ENCODE assay signal across 17 cellular contexts in the genomic region with DNA sequence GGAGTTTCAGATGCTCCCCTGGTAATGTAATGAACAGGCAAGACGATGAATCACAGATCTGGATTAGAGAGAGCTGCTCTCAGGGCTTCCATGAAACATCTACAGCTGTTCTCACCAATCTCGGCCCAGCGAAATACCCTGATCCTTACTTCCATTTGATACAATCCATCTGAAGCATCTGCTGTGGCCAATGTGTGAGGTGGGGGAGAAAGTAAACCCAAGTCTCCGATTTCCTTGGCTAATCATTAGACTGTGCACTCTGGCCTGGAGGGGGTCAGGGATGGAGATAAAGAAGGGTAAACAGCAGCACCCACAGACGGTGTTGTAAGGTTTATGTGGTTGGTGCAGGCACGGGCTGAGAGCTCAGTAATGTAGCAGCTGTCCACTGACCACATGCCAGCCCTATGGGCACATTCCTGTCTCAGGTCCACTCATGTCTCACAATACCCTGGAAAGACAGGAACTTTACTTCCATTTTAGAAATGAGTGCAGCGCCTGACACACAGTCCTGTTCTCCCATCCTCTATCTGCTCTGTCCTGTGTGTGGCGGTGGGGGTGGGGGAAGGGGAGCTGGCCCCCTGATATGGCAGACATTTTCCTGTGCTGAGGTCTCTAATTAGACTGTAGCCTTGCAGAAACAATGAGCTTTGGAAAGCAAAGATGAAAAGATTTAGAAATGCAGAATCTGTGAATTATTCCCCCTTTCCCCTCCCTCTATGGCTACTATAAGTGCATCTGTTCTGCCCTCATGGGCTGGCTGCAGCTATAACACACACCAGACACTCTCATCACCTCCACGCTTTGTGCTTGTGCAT. TPM values are rescaled to one million over a fixed set of nuclear protein-coding genes. Genes with fewer than 3 reads are reported as not detected.
DNase-seq lines count a peak whose midpoint lies in the region; ATAC-seq and TF ChIP-seq lines count a peak whose summit lies in the region.
"Had no signal": no experiment of that assay in that cellular context is flagged by ENCODE, and none has a peak within 500 bp of the region (broad histone marks: within the 10 kb centered on the region; RNA-seq: fewer than 3 reads in every experiment).

No MANE protein-coding gene starts in this region.

- H3K4me1 ChIP-seq in SK-N-SH (ENCODE audit: control insufficient read depth in 1 of 2, insufficient read depth in 2 of 2, low read depth in 1 of 2, low read length in 1 of 2), result peaks cover 16 to 42% of the 10 kb centered on the region in 2 experiments; a peak in 3 of 4 replicates
- peaks cover 62 to 63% of the 10 kb centered on the region in 2 donors for H3K4me1 ChIP-seq in gastrocnemius medialis
- H3K4me1 ChIP-seq in GM23248 (ENCODE audit: insufficient read depth), result 0 out of 2 replicates have a peak, but pooled peaks cover 6% of the 10 kb centered on the region
- H3K4me1 ChIP-seq: colonic mucosa had no signal

- H3K36me3 ChIP-seq in SK-N-SH (replicated peaks in 1 of 2; ENCODE audit: control insufficient read depth in 1 of 2, insufficient read depth in 2 of 2, low read length in 1 of 2) (peaks cover 6 to 45% of the 10 kb centered on the region in 2 experiments), gastrocnemius medialis (no peaks in the 10 kb centered on the region), GM23248 (ENCODE audit: low read depth) (peaks cover 15% of the 10 kb centered on the region; the same call in 1 of the 2 replicates)
- H3K36me3 ChIP-seq: colonic mucosa, MG63 had no signal

- in situ Hi-C loops in gastrocnemius medialis (cut with MboI; ENCODE audit: low sequenced_read_pairs in 4 of 4) (no loop called here), GM23248 (cut with MboI) (no loop called here)

- H3K9me2 ChIP-seq in SK-N-SH (no peaks in the 10 kb centered on the region), GM23248 (ENCODE audit: insufficient read depth) (no peaks in the 10 kb centered on the region)

- peak overlapping the region; percentile 64 for H3K4me2 ChIP-seq in SK-N-SH
- no peak overlapping the region for H3K4me2 ChIP-seq in GM23248 (ENCODE audit: unreplicated experiment)
- H3K4me2 ChIP-seq: PC-9 had no signal

- H3K79me2 ChIP-seq in SK-N-SH (ENCODE audit: insufficient read depth) (no peaks in the 10 kb centered on the region), GM23248 (ENCODE audit: insufficient read depth) (no peaks in the 10 kb centered on the region)

- DNase-seq in H4 (ENCODE audit: low spot score) (peak; percentile 66), SK-N-SH (peak; percentile 71), kidney tubule cell (ENCODE audit: low spot score) (peak; percentile 34), gastrocnemius medialis (peak in 1 of 2 donors; percentile 65), GM23248 (no peak), mesenteric fat pad (ENCODE audit: low spot score) (no peak), left colon (no peak)
- DNase-seq: amygdala; colonic mucosa; DND-41; MG63; NCI-H1930; NCI-H526; PC-9; stimulated activated CD4-positive, alpha-beta T cell treated with anti-CD3 and anti-CD28 coated beads, Interleukin-1b, Interleukin-23, amount 100 ng/mL, for 48 hours; substantia nigra had no signal

- H3K27ac ChIP-seq in SK-N-SH (ENCODE audit: low read depth in 2 of 2, low read length in 1 of 2) (peak overlapping the region; percentile 68 to 100), gastrocnemius medialis (peak overlapping the region; percentile 86 to 92 (median 89)), GM23248 (no peak overlapping the region)
- H3K27ac ChIP-seq: colonic mucosa, PC-9 had no signal

- peak; percentile 47 for TF ChIP-seq RAD21 in SK-N-SH (IDR thresholded peaks at IDR 0.05; ENCODE audit: low read length)

- TF ChIP-seq EP300 in SK-N-SH (IDR thresholded peaks at IDR 0.05; ENCODE audit: borderline replicate concordance in 1 of 2, low read depth in 1 of 2, low read length in 1 of 2), result peak in 1 of 2 experiments; percentile 82; a peak in 2 of 4 replicates

- H3K4me3 ChIP-seq in SK-N-SH (ENCODE audit: low read depth in 2 of 2, low read length in 1 of 2) (no peak overlapping the region), gastrocnemius medialis (peak overlapping the region in 1 of 4 donors; percentile 1), GM23248 (no peak overlapping the region)
- H3K4me3 ChIP-seq: colonic mucosa, MG63, PC-9 had no signal

- no peak for TF ChIP-seq POLR2A in gastrocnemius medialis (IDR thresholded peaks at IDR 0.05)

- no peak for TF ChIP-seq CTCF in SK-N-SH (IDR thresholded peaks at IDR 0.05)
- no peak for TF ChIP-seq CTCF in gastrocnemius medialis (IDR thresholded peaks at IDR 0.05 in 4 of 5, conservative IDR thresholded peaks at IDR 0.05 in 1 of 5)

- POLR2A ChIA-PET in SK-N-SH (lab: Yijun Ruan, JAX), result interaction anchor here (0.9 to 5.6 kb wide), 13 partner anchors 11 to 85 kb away, joined by 3 to 99 read pairs (median 4); a partner anchor contains a TSS

- H3K9me3 ChIP-seq in SK-N-SH, result no peaks in the 10 kb centered on the region
- H3K9me3 ChIP-seq in gastrocnemius medialis, result no peaks in the 10 kb centered on the region
- no peaks in the 10 kb centered on the region for H3K9me3 ChIP-seq in GM23248 (ENCODE audit: low read depth)
- H3K9me3 ChIP-seq: colonic mucosa, MG63 had no signal

- H3F3A ChIP-seq in SK-N-SH (replicated peaks; ENCODE audit: insufficient read depth), result peaks cover 7% of the 10 kb centered on the region
- H3F3A ChIP-seq in GM23248 (ENCODE audit: insufficient read depth), result peaks cover 14% of the 10 kb centered on the region; the same call in 1 of the 2 replicates

- WGBS in SK-N-SH (ENCODE audit: low lambda C conversion rate), result 41% methylated on average over 9 of the region's 9 CpGs
- 81 to 82% methylated on average over 9 of the region's 9 CpGs for WGBS in GM23248 (ENCODE audit: low coverage in 1 of 2, low lambda C conversion rate in 2 of 2, missing lambda C conversion rate in 2 of 2), 2 experiments

- H3K9ac ChIP-seq in SK-N-SH (no peak overlapping the region; the same call in 1 of the 2 replicates), GM23248 (no peak overlapping the region)

- H2AFZ ChIP-seq in SK-N-SH (ENCODE audit: low read depth), result peak overlapping the region; percentile 47; the same call in 1 of the 2 replicates
- no peak overlapping the region for H2AFZ ChIP-seq in GM23248
- H2AFZ ChIP-seq: PC-9 had no signal

- intact Hi-C loops in gastrocnemius medialis (cut with DNase I; ENCODE audit: low total_unique reads) (no loop called here), left colon (cut with DNase I, micrococcal nuclease) (no loop called here)

- no peaks in the 10 kb centered on the region for H3K27me3 ChIP-seq in SK-N-SH (ENCODE audit: insufficient read depth)
- H3K27me3 ChIP-seq in gastrocnemius medialis, result no peaks in the 10 kb centered on the region
- no peaks in the 10 kb centered on the region for H3K27me3 ChIP-seq in GM23248 (replicated peaks; ENCODE audit: insufficient read depth)
- H3K27me3 ChIP-seq: colonic mucosa, MG63 had no signal

- ATAC-seq in gastrocnemius medialis (peak; percentile 23 to 24), left colon (no peak), HG03520 (IDR thresholded peaks at IDR 0.05; ENCODE audit: unreplicated experiment) (no peak)

- CTCF ChIA-PET in SK-N-SH (lab: Yijun Ruan, JAX), result interaction anchor here (0.6 to 3.5 kb wide), 22 partner anchors 10 to 171 kb away, joined by 3 to 20 read pairs (median 5); a partner anchor contains a TSS

- no peaks in the 10 kb centered on the region for H4K20me1 ChIP-seq in SK-N-SH (ENCODE audit: insufficient read depth)
- no peaks in the 10 kb centered on the region for H4K20me1 ChIP-seq in GM23248 (ENCODE audit: insufficient read depth)

TF ChIP-seq in SK-N-SH, 30 proteins besides CTCF, POLR2A, EP300 and RAD21 (continues in another document):
- TF ChIP-seq, protein P1, sequence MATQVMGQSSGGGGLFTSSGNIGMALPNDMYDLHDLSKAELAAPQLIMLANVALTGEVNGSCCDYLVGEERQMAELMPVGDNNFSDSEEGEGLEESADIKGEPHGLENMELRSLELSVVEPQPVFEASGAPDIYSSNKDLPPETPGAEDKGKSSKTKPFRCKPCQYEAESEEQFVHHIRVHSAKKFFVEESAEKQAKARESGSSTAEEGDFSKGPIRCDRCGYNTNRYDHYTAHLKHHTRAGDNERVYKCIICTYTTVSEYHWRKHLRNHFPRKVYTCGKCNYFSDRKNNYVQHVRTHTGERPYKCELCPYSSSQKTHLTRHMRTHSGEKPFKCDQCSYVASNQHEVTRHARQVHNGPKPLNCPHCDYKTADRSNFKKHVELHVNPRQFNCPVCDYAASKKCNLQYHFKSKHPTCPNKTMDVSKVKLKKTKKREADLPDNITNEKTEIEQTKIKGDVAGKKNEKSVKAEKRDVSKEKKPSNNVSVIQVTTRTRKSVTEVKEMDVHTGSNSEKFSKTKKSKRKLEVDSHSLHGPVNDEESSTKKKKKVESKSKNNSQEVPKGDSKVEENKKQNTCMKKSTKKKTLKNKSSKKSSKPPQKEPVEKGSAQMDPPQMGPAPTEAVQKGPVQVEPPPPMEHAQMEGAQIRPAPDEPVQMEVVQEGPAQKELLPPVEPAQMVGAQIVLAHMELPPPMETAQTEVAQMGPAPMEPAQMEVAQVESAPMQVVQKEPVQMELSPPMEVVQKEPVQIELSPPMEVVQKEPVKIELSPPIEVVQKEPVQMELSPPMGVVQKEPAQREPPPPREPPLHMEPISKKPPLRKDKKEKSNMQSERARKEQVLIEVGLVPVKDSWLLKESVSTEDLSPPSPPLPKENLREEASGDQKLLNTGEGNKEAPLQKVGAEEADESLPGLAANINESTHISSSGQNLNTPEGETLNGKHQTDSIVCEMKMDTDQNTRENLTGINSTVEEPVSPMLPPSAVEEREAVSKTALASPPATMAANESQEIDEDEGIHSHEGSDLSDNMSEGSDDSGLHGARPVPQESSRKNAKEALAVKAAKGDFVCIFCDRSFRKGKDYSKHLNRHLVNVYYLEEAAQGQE (IDR thresholded peaks at IDR 0.05; ENCODE audit: low read depth, low read length), result 0 out of 2 replicates have a peak, but pooled peaks have one; percentile 25
- TF ChIP-seq RFX5 (IDR thresholded peaks at IDR 0.05; ENCODE audit: low read length), result peak; percentile 9; the same call in 1 of the 2 replicates
- TF ChIP-seq, protein P2, sequence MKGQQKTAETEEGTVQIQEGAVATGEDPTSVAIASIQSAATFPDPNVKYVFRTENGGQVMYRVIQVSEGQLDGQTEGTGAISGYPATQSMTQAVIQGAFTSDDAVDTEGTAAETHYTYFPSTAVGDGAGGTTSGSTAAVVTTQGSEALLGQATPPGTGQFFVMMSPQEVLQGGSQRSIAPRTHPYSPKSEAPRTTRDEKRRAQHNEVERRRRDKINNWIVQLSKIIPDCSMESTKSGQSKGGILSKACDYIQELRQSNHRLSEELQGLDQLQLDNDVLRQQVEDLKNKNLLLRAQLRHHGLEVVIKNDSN (IDR thresholded peaks at IDR 0.05; ENCODE audit: borderline replicate concordance, low read depth), result no peak
- TF ChIP-seq NFIC (IDR thresholded peaks at IDR 0.05; ENCODE audit: borderline replicate concordance), result no peak

RNA-seq across cellular contexts. Expression of a gene that starts 48.3 kb away (rescaled TPM):
- 1.2 and 2.7 TPM in 2 replicates for total RNA-seq in H4 (2014; rRNA removed; shearing (Covaris generic))
- 6.9 and 7.3 TPM in 2 replicates for polyA plus RNA-seq in SK-N-SH (2012; rRNA removed)
- polyA plus RNA-seq in SK-N-SH (2012; cell fraction: cytosol; rRNA removed), result 5.2 and 6.2 TPM in 2 replicates
- polyA plus RNA-seq in SK-N-SH (2012; cell fraction: nucleus; rRNA removed), result 11.4 and 12.2 TPM in 2 replicates
- 10 to 100 TPM in 3 of 4 donors, 1 to 10 TPM in 1; 9.7 to 27.5 (median 13.8) TPM for total RNA-seq in gastrocnemius medialis
- 5.7 and 5.8 TPM in 2 replicates for total RNA-seq in GM23248 (2014; rRNA removed; shearing (Covaris generic))
- polyA plus RNA-seq in GM23248 (2016; fragmentation: Nextera tagmentation; extraction: Ambion mirVana), result 9.9 and 13.7 TPM in 2 replicates
- 27.1 TPM for total RNA-seq in mesenteric fat pad
- 10 to 100 TPM; 19.9 to 25.6 TPM for total RNA-seq in left colon

Comparison
In these comparisons a context has a peak if more than half of its experiments do, and no peak if none do; other contexts are left out.
1. DNase-seq: peak in H4 (single experiment), SK-N-SH (single experiment) and kidney tubule cell (single experiment); none in GM23248 (single experiment), mesenteric fat pad (single experiment) and left colon (0 of 2).
2. ATAC-seq: peak in gastrocnemius medialis (2 of 2); none in left colon (single experiment) and HG03520 (single experiment).